10 cellular contexts compared by ENCODE assay signal in genomic region chr9:16321461-16322119, GRCh38.
A peak's percentile ranks its signal among the peaks of the same experiment; 100 is the strongest.
DNase-seq lines count a peak whose midpoint lies in the region; ATAC-seq, FAIRE-seq and TF ChIP-seq lines count a peak whose summit lies in the region.
"Had no signal": no experiment of that assay in that cellular context is flagged by ENCODE, and none has a peak within 500 bp of the region (broad histone marks: within the 10 kb centered on the region; RNA-seq: fewer than 3 reads in every experiment).

No MANE protein-coding gene starts in this region.

- H3F3A ChIP-seq in GM23248 (ENCODE audit: insufficient read depth): no peaks in the 10 kb centered on the region

- TF ChIP-seq CTCF in fibroblast of villous mesenchyme (IDR thresholded peaks at IDR 0.05; ENCODE audit: insufficient read depth, low read depth, low read length): no peak

- H3K4me3 ChIP-seq in GM23248 (no peak overlapping the region), fibroblast of villous mesenchyme (ENCODE audit: low read depth, low read length) (no peak overlapping the region)

- H3K36me3 ChIP-seq in GM23248 (ENCODE audit: low read depth): no peaks in the 10 kb centered on the region
- H3K36me3 ChIP-seq: WERI-Rb-1 had no signal

- peaks cover 6% of the 10 kb centered on the region for H3K4me1 ChIP-seq in GM23248 (ENCODE audit: insufficient read depth)

- no peaks in the 10 kb centered on the region for H4K20me1 ChIP-seq in GM23248 (ENCODE audit: insufficient read depth)

- no peaks in the 10 kb centered on the region for H3K79me2 ChIP-seq in GM23248 (ENCODE audit: insufficient read depth)

- no peak for TF ChIP-seq POLR2A in GM12891 (IDR thresholded peaks at IDR 0.05; ENCODE audit: low read depth, low read length)

- H3K9ac ChIP-seq in GM23248: 0 out of 2 replicates have a peak overlapping the region, but pooled peaks have one; percentile 9

- peak overlapping the region; percentile 39 for H3K27ac ChIP-seq in GM23248
- H3K27ac ChIP-seq: WERI-Rb-1 had no signal

- in situ Hi-C loops in GM23248 (cut with MboI): no loop called here

- H2AFZ ChIP-seq in GM23248: peak overlapping the region; percentile 73

- DNase-seq in GM23248 (peak; percentile 84), fibroblast of villous mesenchyme (ENCODE audit: low read depth) (peak; percentile 38), retina (peak; percentile 54), GM12891 (ENCODE audit: insufficient read length, low spot score) (no peak), NCI-H2227 treated with DMSO at 0.1 percent for 48 hours (lab: John Stamatoyannopoulos, UW) (no peak)
- DNase-seq in effector CD8-positive, alpha-beta T cell (lab: John Stamatoyannopoulos, UW): no peak
- DNase-seq: WERI-Rb-1 had no signal

- H3K4me2 ChIP-seq in GM23248 (ENCODE audit: unreplicated experiment): no peak overlapping the region

- no peaks in the 10 kb centered on the region for H3K9me2 ChIP-seq in GM23248 (ENCODE audit: insufficient read depth)

- ATAC-seq in SK-N-SH treated with all-trans-retinoic acid at 6 μM for 48 hours (peak; percentile 73), HG03139 (IDR thresholded peaks at IDR 0.05; ENCODE audit: unreplicated experiment) (no peak)

- no peak for FAIRE-seq in GM12891 (lab: Jason Lieb, UNC)
- FAIRE-seq: G401.6 had no signal

- no peaks in the 10 kb centered on the region for H3K27me3 ChIP-seq in GM23248 (replicated peaks; ENCODE audit: insufficient read depth)

- no peaks in the 10 kb centered on the region for H3K9me3 ChIP-seq in GM23248 (ENCODE audit: low read depth)

- WGBS in GM23248 (ENCODE audit: low coverage in 1 of 2, low lambda C conversion rate in 2 of 2, missing lambda C conversion rate in 2 of 2), 2 experiments: 50 to 60% methylated on average over 7 of the region's 7 CpGs

TF ChIP-seq in SK-N-SH treated with all-trans-retinoic acid at 6 μM for 48 hours, 23 proteins besides CTCF, POLR2A, EP300 and RAD21 (continues in another document):
- TF ChIP-seq ZNF565 (CRISPR knock-in tag; conservative IDR thresholded peaks at IDR 0.05; ENCODE audit: low read depth) (no peak), CSDC2 (CRISPR knock-in tag; IDR thresholded peaks at IDR 0.05) (no peak), CREB5 (CRISPR knock-in tag; IDR thresholded peaks at IDR 0.05; ENCODE audit: low read depth) (no peak), POU6F1 (CRISPR knock-in tag; IDR thresholded peaks at IDR 0.05; ENCODE audit: borderline replicate concordance, low read depth) (no peak), PATZ1 (CRISPR knock-in tag; IDR thresholded peaks at IDR 0.05; ENCODE audit: borderline replicate concordance) (no peak), ESRRG (CRISPR knock-in tag; IDR thresholded peaks at IDR 0.05) (no peak), ZFP30 (CRISPR knock-in tag; IDR thresholded peaks at IDR 0.05) (no peak), TCF4 (CRISPR knock-in tag; IDR thresholded peaks at IDR 0.05; ENCODE audit: borderline replicate concordance) (no peak), TOX (CRISPR knock-in tag; IDR thresholded peaks at IDR 0.05; ENCODE audit: borderline replicate concordance) (no peak), ZNF8 (CRISPR knock-in tag; IDR thresholded peaks at IDR 0.05) (no peak)

TF ChIP-seq in GM12891, 5 proteins besides CTCF, POLR2A, EP300 and RAD21:
- TF ChIP-seq POLR2AphosphoS5 (IDR thresholded peaks at IDR 0.05; ENCODE audit: low read depth, low read length) (no peak), TAF1 (IDR thresholded peaks at IDR 0.05; ENCODE audit: low read depth, low read length) (no peak), SPI1 (IDR thresholded peaks at IDR 0.05; ENCODE audit: low read depth, low read length) (no peak), PAX5 (IDR thresholded peaks at IDR 0.05; ENCODE audit: insufficient read depth, low read length, severe bottlenecking) (no peak), POU2F2 (IDR thresholded peaks at IDR 0.05; ENCODE audit: low read depth, low read length) (no peak)

Comparison
In these comparisons a context has a peak if more than half of its experiments do, and no peak if none do; other contexts are left out.
1. DNase-seq: peak in GM23248 (single experiment), fibroblast of villous mesenchyme (single experiment) and retina (single experiment); none in GM12891 (single experiment), NCI-H2227 treated with DMSO at 0.1 percent for 48 hours (single experiment) and effector CD8-positive, alpha-beta T cell (single experiment).